8 cellular contexts compared by ENCODE assay signal in the genomic region with DNA sequence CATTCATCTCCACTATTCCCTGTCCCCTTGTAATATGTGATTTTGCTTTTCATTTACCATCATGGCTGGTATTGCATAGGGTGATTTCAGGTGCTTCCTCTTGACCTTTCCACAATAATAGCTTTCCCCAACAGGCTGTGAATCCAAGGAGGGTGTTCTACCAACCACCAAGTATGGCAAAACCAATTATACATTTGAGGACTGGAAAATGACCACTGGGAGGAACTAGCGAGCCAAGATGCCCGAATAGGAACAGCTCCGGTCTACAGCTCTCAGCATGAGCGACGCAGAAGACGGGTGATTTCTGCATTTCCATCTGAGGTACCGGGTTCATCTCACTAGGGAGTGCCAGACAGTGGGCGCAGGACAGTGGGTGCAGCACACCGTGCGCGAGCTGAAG.
DNase-seq lines count a peak whose midpoint lies in the region; ATAC-seq and TF ChIP-seq lines count a peak whose summit lies in the region.
"Not testable (repeated sequence)": the region's sequence is repeated elsewhere in the genome, so short reads cannot be mapped to it uniquely, and the experiment has no call there.

No MANE protein-coding gene starts in this region.

- H3F3A ChIP-seq in PC-3 (ENCODE audit: low read length, unreplicated experiment), result not testable (repeated sequence)

- TF ChIP-seq CTCF in 22Rv1 (IDR thresholded peaks at IDR 0.05), result peak; percentile 77
- TF ChIP-seq CTCF in HEK293 (tag by site-specific recombination; IDR thresholded peaks at IDR 0.05); NB4 (IDR thresholded peaks at IDR 0.05; ENCODE audit: low read depth, low read length): not testable (repeated sequence)
- TF ChIP-seq CTCF in PC-3 (conservative IDR thresholded peaks at IDR 0.05; ENCODE audit: low read depth, low read length), result peak; percentile 59
- TF ChIP-seq CTCF in VCaP (conservative IDR thresholded peaks at IDR 0.05), result peak; percentile 75
- peak; percentile 7 for TF ChIP-seq CTCF in hepatocyte (IDR thresholded peaks at IDR 0.05; ENCODE audit: poor library complexity)

- 97% methylated on average over 11 of the region's 11 CpGs for WGBS in hepatocyte (ENCODE audit: low lambda C conversion rate, missing lambda C conversion rate)

- not testable (repeated sequence) for BruUV-seq in PC-3 (replicated peaks; lab: Mats Ljungman, UMichigan)

- not testable (repeated sequence) for H3K9ac ChIP-seq in PC-3 (ENCODE audit: low read length)

- H3K27me3 ChIP-seq in PC-3 (ENCODE audit: low read length); hepatocyte: not testable (repeated sequence)

- CTCF ChIA-PET in HEK293 (lab: Yijun Ruan, JAX) (interaction anchor here (0.6 to 1.8 kb wide), 4 partner anchors 9 to 156 kb away, joined by 3 to 8 read pairs (median 4); partner anchors contain the start of gene ANGPTL5), PC-3 (lab: Charles Lee) (interaction anchor here (0.5 to 1.8 kb wide), 8 partner anchors 9 to 417 kb away, joined by 3 to 15 read pairs (median 3); partner anchors contain the start of gene CEP126)

- peak; percentile 99 for ATAC-seq in PC-3

- POLR2A ChIA-PET in HEK293 (lab: Yijun Ruan, JAX); PC-3 (lab: Charles Lee; ENCODE audit: unreplicated experiment): not testable (repeated sequence)

- not testable (repeated sequence) for H3K9me3 ChIP-seq in HEK293 (ENCODE audit: control insufficient read depth, insufficient read depth, low read depth, low read length); PC-3 (ENCODE audit: low read length); hepatocyte (ENCODE audit: low read depth)

- H4K20me1 ChIP-seq in PC-3 (ENCODE audit: low read length); hepatocyte (ENCODE audit: insufficient read depth, poor library complexity, severe bottlenecking): not testable (repeated sequence)

- peak; percentile 39 for DNase-seq in Caki2 (ENCODE audit: low read depth)
- DNase-seq in NB4 (ENCODE audit: low read depth), result peak; percentile 7
- DNase-seq in PC-3, result peak; percentile 83
- peak; percentile 13 for DNase-seq in dermis blood vessel endothelial cell
- not testable (repeated sequence) for DNase-seq in hepatocyte (ENCODE audit: low spot score)

- not testable (repeated sequence) for H3K4me1 ChIP-seq in HEK293 (ENCODE audit: control insufficient read depth, insufficient read depth, low read length); PC-3 (ENCODE audit: insufficient read depth, low read length); hepatocyte (ENCODE audit: insufficient read depth)

- H3K9me2 ChIP-seq in PC-3 (replicated peaks; ENCODE audit: low read length); hepatocyte (replicated peaks; ENCODE audit: insufficient read depth): not testable (repeated sequence)

- TF ChIP-seq POLR2A in NB4 (IDR thresholded peaks at IDR 0.05; ENCODE audit: extremely low read depth, insufficient read length), result not testable (repeated sequence)

- peak overlapping the region; percentile 84 for H2AFZ ChIP-seq in PC-3 (ENCODE audit: low read length)
- not testable (repeated sequence) for H2AFZ ChIP-seq in hepatocyte

- H3K4me2 ChIP-seq in PC-3 (ENCODE audit: low read length), result peak overlapping the region; percentile 75
- H3K4me2 ChIP-seq in hepatocyte, result not testable (repeated sequence)

- intact Hi-C loops in PC-3 (cut with micrococcal nuclease), result loop anchor here (1.0 to 5.0 kb wide), 3 partner anchors 123 to 645 kb away; no protein-coding TSS in a partner anchor

- H3K27ac ChIP-seq in 22Rv1, result peak overlapping the region; percentile 31; the same call in 1 of the 2 replicates
- not testable (repeated sequence) for H3K27ac ChIP-seq in HEK293 (ENCODE audit: extremely low read depth, low read depth, low read length); PC-3 (ENCODE audit: low read length); hepatocyte
- H3K27ac ChIP-seq in VCaP, result peak overlapping the region; percentile 29; the same call in 1 of the 2 replicates

- in situ Hi-C loops in Caki2 (cut with HindIII; ENCODE audit: low pct_unique_long_range_greater_than_20kb, low sequenced_read_pairs), result not testable (repeated sequence)

- not testable (repeated sequence) for H3K36me3 ChIP-seq in HEK293 (ENCODE audit: control insufficient read depth in 2 of 2, insufficient read depth in 1 of 2, low read length in 2 of 2); PC-3 (ENCODE audit: low read depth, low read length); hepatocyte (replicated peaks; ENCODE audit: insufficient read depth, low read depth)

- not testable (repeated sequence) for H3K4me3 ChIP-seq in HEK293 (ENCODE audit: low read depth, low read length); NB4 (ENCODE audit: low read depth, low read length); hepatocyte
- peak overlapping the region; percentile 63 for H3K4me3 ChIP-seq in PC-3 (ENCODE audit: low read length)

- H3K79me2 ChIP-seq in PC-3 (ENCODE audit: low read length); hepatocyte: not testable (repeated sequence)

TF ChIP-seq in HEK293, 187 proteins besides CTCF, POLR2A, EP300 and RAD21:
- TF ChIP-seq ZNF133 (tag by site-specific recombination; IDR thresholded peaks at IDR 0.05), result peak; percentile 78
